10 cellular contexts compared by ENCODE assay signal in the genomic region with DNA sequence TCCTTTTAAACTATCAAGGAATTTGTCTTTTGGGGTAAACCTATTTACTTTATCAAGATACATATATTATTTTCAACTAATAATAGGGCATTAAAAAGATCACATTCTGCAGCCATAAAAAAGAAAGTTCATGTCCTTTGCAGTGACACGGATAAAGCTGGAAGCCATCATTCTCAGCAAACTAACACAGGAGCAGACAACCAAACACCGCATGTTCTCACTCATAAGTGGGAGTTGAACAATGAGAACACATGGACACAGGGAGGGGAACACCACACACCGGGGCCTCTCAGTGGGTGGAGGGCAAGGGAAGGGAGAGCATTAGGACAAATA. TPM values are rescaled to one million over a fixed set of nuclear protein-coding genes. Genes with fewer than 3 reads are reported as not detected.
A peak's percentile ranks its signal among the peaks of the same experiment; 100 is the strongest.
DNase-seq lines count a peak whose midpoint lies in the region; ATAC-seq and TF ChIP-seq lines count a peak whose summit lies in the region.
"Not testable (repeated sequence)": the region's sequence is repeated elsewhere in the genome, so short reads cannot be mapped to it uniquely, and the experiment has no call there.
"Had no signal": no experiment of that assay in that cellular context is flagged by ENCODE, and none has a peak within 500 bp of the region (broad histone marks: within the 10 kb centered on the region; RNA-seq: fewer than 3 reads in every experiment).

No MANE protein-coding gene starts in this region.

- H2BK5ac ChIP-seq in neuronal stem cell (ENCODE audit: low read length) = not testable (repeated sequence)

- not testable (repeated sequence) for H3K36me3 Mint-ChIP-seq in CD14-positive monocyte; activated CD8-positive, alpha-beta T cell treated with anti-CD3 and anti-CD28 coated beads for 36 hours (ENCODE audit: low read depth)

- WGBS in neuronal stem cell (ENCODE audit: extremely low coverage in 2 of 2, insufficient read length in 2 of 2, insufficient replicate concordance in 1 of 2), 2 donors = no CpG with 5 or more reads among the region's 3 CpGs
- WGBS in smooth muscle cell (ENCODE audit: low lambda C conversion rate) = 54% methylated on average over 3 of the region's 3 CpGs

- TF ChIP-seq CTCF in CD14-positive monocyte (IDR thresholded peaks at IDR 0.05) (peak; percentile 57), KMS-11 (conservative IDR thresholded peaks at IDR 0.05; ENCODE audit: low read depth, low read length) (0 out of 2 replicates have a peak, but pooled peaks have one; percentile 10)
- peak; percentile 39 for TF ChIP-seq CTCF in activated CD8-positive, alpha-beta T cell treated with anti-CD3 and anti-CD28 coated beads for 36 hours (IDR thresholded peaks at IDR 0.05)
- TF ChIP-seq CTCF in smooth muscle cell (IDR thresholded peaks at IDR 0.05; ENCODE audit: borderline replicate concordance, insufficient read depth, poor library complexity, severe bottlenecking) = not testable (repeated sequence)

- not testable (repeated sequence) for H3K23ac ChIP-seq in neuronal stem cell (ENCODE audit: low read depth, low read length, poor library complexity)

- H2AK5ac ChIP-seq in neuronal stem cell (ENCODE audit: low read depth, low read length) = not testable (repeated sequence)

- H3K4me2 ChIP-seq in KMS-11; neuronal stem cell (ENCODE audit: insufficient read depth, low read length, poor library complexity, severe bottlenecking): not testable (repeated sequence)
- H3K4me2 ChIP-seq in smooth muscle cell = peak overlapping the region; percentile 78

- intact Hi-C loops in CD14-positive monocyte (cut with micrococcal nuclease) = loop anchor here (5.0 kb wide), 1 partner anchor 262 kb away; a partner anchor contains a TSS
- intact Hi-C loops in activated CD8-positive, alpha-beta T cell treated with anti-CD3 and anti-CD28 coated beads for 36 hours (cut with micrococcal nuclease) = loop anchor here (10.0 kb wide), 1 partner anchor 265 kb away; a partner anchor contains a TSS

- H4K91ac ChIP-seq in neuronal stem cell (ENCODE audit: low read depth, low read length, poor library complexity) = not testable (repeated sequence)

- not testable (repeated sequence) for H4K8ac ChIP-seq in neuronal stem cell (ENCODE audit: low read depth, low read length)

- not testable (repeated sequence) for H3K79me2 ChIP-seq in KMS-11 (ENCODE audit: insufficient read depth, low read depth); smooth muscle cell (ENCODE audit: low read depth)

- DNase-seq in CD14-positive monocyte (ENCODE audit: low spot score); activated CD8-positive, alpha-beta T cell treated with anti-CD3 and anti-CD28 coated beads for 36 hours; neuronal stem cell (ENCODE audit: low spot score); smooth muscle cell (lab: John Stamatoyannopoulos, UW; ENCODE audit: unreplicated experiment): not testable (repeated sequence)

- not testable (repeated sequence) for H3K36me3 ChIP-seq in KMS-11 (ENCODE audit: insufficient read depth); endocrine pancreas (ENCODE audit: control insufficient read depth, insufficient read depth, low read length); neuronal stem cell (replicated peaks in 1 of 2; ENCODE audit: control insufficient read depth in 2 of 2, insufficient read depth in 2 of 2, low read length in 2 of 2); smooth muscle cell (ENCODE audit: low read depth)

- H3K27ac Mint-ChIP-seq in CD14-positive monocyte; activated CD8-positive, alpha-beta T cell treated with anti-CD3 and anti-CD28 coated beads for 36 hours: not testable (repeated sequence)

- H4K20me1 ChIP-seq in KMS-11 (ENCODE audit: insufficient read depth); smooth muscle cell (ENCODE audit: low read depth): not testable (repeated sequence)

- H3K9me3 ChIP-seq in endocrine pancreas (ENCODE audit: control insufficient read depth, low read length); neuronal stem cell (replicated peaks in 1 of 2; ENCODE audit: control insufficient read depth in 2 of 2, insufficient read depth in 1 of 2, low read depth in 1 of 2, low read length in 2 of 2); smooth muscle cell (replicated peaks; ENCODE audit: low read depth): not testable (repeated sequence)

- not testable (repeated sequence) for H2BK15ac ChIP-seq in neuronal stem cell (ENCODE audit: low read length)

- H2AFZ ChIP-seq in KMS-11 (ENCODE audit: low read depth); smooth muscle cell (ENCODE audit: low read depth): not testable (repeated sequence)
- peak overlapping the region; percentile 84 for H2AFZ ChIP-seq in neuronal stem cell (ENCODE audit: low read length)

- H3K14ac ChIP-seq in neuronal stem cell (ENCODE audit: low read length) = not testable (repeated sequence)

- not testable (repeated sequence) for H2BK120ac ChIP-seq in neuronal stem cell (ENCODE audit: low read depth, low read length)

- H3K4me3 Mint-ChIP-seq in CD14-positive monocyte; activated CD8-positive, alpha-beta T cell treated with anti-CD3 and anti-CD28 coated beads for 36 hours: not testable (repeated sequence)

- CTCF ChIA-PET in activated CD8-positive, alpha-beta T cell treated with anti-CD3 and anti-CD28 coated beads for 36 hours (lab: Charles Lee) = interaction anchor here (1.1 kb wide), 1 partner anchor 123 kb away, joined by 3 read pairs; no protein-coding TSS in a partner anchor

- H3K18ac ChIP-seq in neuronal stem cell (ENCODE audit: low read length) = not testable (repeated sequence)

- H3K9ac ChIP-seq in KMS-11; endocrine pancreas (ENCODE audit: control insufficient read depth, insufficient read depth, low read length); neuronal stem cell (ENCODE audit: low read depth, low read length, poor library complexity); smooth muscle cell (ENCODE audit: low read depth): not testable (repeated sequence)

- not testable (repeated sequence) for H3K27me3 ChIP-seq in KMS-11 (ENCODE audit: insufficient read depth, low read depth); endocrine pancreas (ENCODE audit: control insufficient read depth, insufficient read depth, low read length); layer of hippocampus (ENCODE audit: control insufficient read depth, insufficient read depth, low read length); neuronal stem cell (ENCODE audit: control insufficient read depth in 3 of 3, insufficient read depth in 3 of 3, low read depth in 1 of 3, low read length in 3 of 3); smooth muscle cell (ENCODE audit: low read depth)

- H3K4me3 ChIP-seq in KMS-11 (IDR thresholded peaks at IDR 0.05; ENCODE audit: insufficient read depth, low read depth, low read length); neuronal stem cell (ENCODE audit: low read length in 2 of 2): not testable (repeated sequence)
- H3K4me3 ChIP-seq in endocrine pancreas (ENCODE audit: control insufficient read depth, insufficient read depth, low read length) (peak overlapping the region; percentile 61), smooth muscle cell (peak overlapping the region; percentile 33)

- H3K4ac ChIP-seq in neuronal stem cell (ENCODE audit: low read length) = not testable (repeated sequence)

- peaks cover 11% of the 10 kb centered on the region for H3K4me1 Mint-ChIP-seq in CD14-positive monocyte
- not testable (repeated sequence) for H3K4me1 Mint-ChIP-seq in activated CD8-positive, alpha-beta T cell treated with anti-CD3 and anti-CD28 coated beads for 36 hours (ENCODE audit: low read depth)

- not testable (repeated sequence) for H3K27me3 Mint-ChIP-seq in CD14-positive monocyte (ENCODE audit: low read depth in 3 of 3)
- peaks cover 10% of the 10 kb centered on the region for H3K27me3 Mint-ChIP-seq in activated CD8-positive, alpha-beta T cell treated with anti-CD3 and anti-CD28 coated beads for 36 hours

- POLR2A ChIA-PET in activated CD8-positive, alpha-beta T cell treated with anti-CD3 and anti-CD28 coated beads for 36 hours (lab: Charles Lee) = not testable (repeated sequence)

- H3K4me1 ChIP-seq in KMS-11 (ENCODE audit: low read depth, poor library complexity, severe bottlenecking); endocrine pancreas (ENCODE audit: control insufficient read depth, insufficient read depth, low read length); neuronal stem cell (ENCODE audit: control insufficient read depth in 2 of 2, insufficient read depth in 1 of 2, low read depth in 1 of 2, low read length in 2 of 2); smooth muscle cell (ENCODE audit: low read depth): not testable (repeated sequence)

- H3K9me3 Mint-ChIP-seq in CD14-positive monocyte; activated CD8-positive, alpha-beta T cell treated with anti-CD3 and anti-CD28 coated beads for 36 hours: not testable (repeated sequence)

- H3F3A ChIP-seq in smooth muscle cell (ENCODE audit: low read depth) = not testable (repeated sequence)

- H3K79me1 ChIP-seq in neuronal stem cell (ENCODE audit: low read depth, low read length) = not testable (repeated sequence)

- ATAC-seq in activated CD8-positive, alpha-beta T cell treated with anti-CD3 and anti-CD28 coated beads for 36 hours = not testable (repeated sequence)

- H3K27ac ChIP-seq in KMS-11; neuronal stem cell (replicated peaks; ENCODE audit: low read length); smooth muscle cell (ENCODE audit: low read depth): not testable (repeated sequence)
- H3K27ac ChIP-seq in layer of hippocampus (ENCODE audit: low read depth, low read length) = peak overlapping the region; percentile 38

- H2BK12ac ChIP-seq in neuronal stem cell (ENCODE audit: low read length) = not testable (repeated sequence)

RNA-seq across cellular contexts. Expression of a gene that starts 30.5 kb away (rescaled TPM):
- polyA plus RNA-seq in CD14-positive monocyte (not detected), smooth muscle cell (not detected in 2 replicates)
- total RNA-seq in activated CD8-positive, alpha-beta T cell treated with anti-CD3 and anti-CD28 coated beads for 36 hours = not detected
- polyA plus RNA-seq in neuronal stem cell (2013, experiment 1 of 2) = not detected
- not detected for polyA plus RNA-seq in neuronal stem cell (2013, experiment 2 of 2)
- total RNA-seq in smooth muscle cell = 0.13 TPM in 1 of 2 replicates, not detected in the other
- total RNA-seq: MCF 10A, RPMI7951 had no signal
- polyA plus RNA-seq: AG04450 had no signal
